8 cellular contexts compared by ENCODE assay signal in the genomic region with DNA sequence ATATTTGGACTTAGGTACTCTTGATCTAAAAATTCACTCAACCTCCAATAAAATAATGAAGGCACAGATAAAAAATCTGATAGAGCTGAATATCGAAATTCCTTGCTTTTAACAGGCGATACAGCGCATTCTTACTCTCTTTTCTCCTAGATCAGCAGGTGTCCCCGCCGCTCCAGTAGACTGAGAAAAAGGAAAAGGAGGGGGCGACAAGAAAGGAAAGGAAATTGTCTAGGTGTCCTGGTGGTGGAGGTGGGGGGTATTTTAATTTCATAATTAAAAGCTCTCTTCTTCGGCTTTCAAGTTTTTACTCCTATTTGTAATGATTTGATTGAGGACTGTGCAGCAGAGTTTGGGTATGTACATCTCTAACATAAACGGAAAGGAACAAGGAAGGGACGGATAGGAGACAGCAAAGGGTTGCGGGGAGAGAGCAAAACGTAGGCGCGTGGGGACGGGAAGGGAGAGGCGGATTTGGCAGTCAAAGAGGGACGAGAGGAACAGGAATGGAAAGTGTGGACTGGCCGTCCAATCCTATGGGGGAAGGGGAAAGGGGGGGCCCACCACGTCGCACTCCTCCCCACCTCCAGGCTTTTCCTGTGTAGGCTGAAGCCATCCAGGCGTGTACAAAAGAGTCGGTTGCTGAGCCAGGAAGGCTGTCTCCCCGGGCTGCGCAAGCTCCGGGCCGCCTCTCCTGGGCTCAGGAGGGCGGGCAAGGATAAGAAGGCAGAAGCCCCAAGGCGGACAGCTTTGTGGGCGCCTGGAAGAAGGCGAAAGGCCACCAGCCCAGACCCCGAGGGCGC. TPM values are rescaled to one million over a fixed set of nuclear protein-coding genes. Genes with fewer than 3 reads are reported as not detected.
DNase-seq lines count a peak whose midpoint lies in the region; ATAC-seq and TF ChIP-seq lines count a peak whose summit lies in the region.

No MANE protein-coding gene starts in this region.

- peak overlapping the region; percentile 95 to 99 (median 98) for H3K27ac ChIP-seq in transverse colon

- H3K9me3 ChIP-seq in transverse colon: no peaks in the 10 kb centered on the region

- TF ChIP-seq CTCF in Calu3 (IDR thresholded peaks at IDR 0.05; ENCODE audit: unreplicated experiment): no peak
- no peak for TF ChIP-seq CTCF in nephron progenitor cell (IDR thresholded peaks at IDR 0.05)
- peak in 3 of 5 experiments; percentile 13 to 40 (median 38) for TF ChIP-seq CTCF in transverse colon (IDR thresholded peaks at IDR 0.05)

- in situ Hi-C loops in transverse colon (cut with MboI; ENCODE audit: low pct_ligation_motif_present in 1 of 4, low pct_unique_long_range_greater_than_20kb in 1 of 4, low sequenced_read_pairs in 3 of 4): no loop called here

- no peaks in the 10 kb centered on the region for H3K36me3 ChIP-seq in transverse colon

- H3K4me3 Mint-ChIP-seq in Calu3 (ENCODE audit: low read depth, unreplicated experiment): peak overlapping the region; percentile 85
- peak overlapping the region; percentile 83 for H3K4me3 Mint-ChIP-seq in activated naive CD4-positive, alpha-beta T cell treated with anti-CD3 and anti-CD28 coated beads for 36 hours
- H3K4me3 Mint-ChIP-seq in nephron progenitor cell: peak overlapping the region; percentile 90

- H3K27ac Mint-ChIP-seq in Calu3 (ENCODE audit: unreplicated experiment) (peak overlapping the region; percentile 88), nephron progenitor cell (peak overlapping the region; percentile 90)
- peak overlapping the region; percentile 71 for H3K27ac Mint-ChIP-seq in activated naive CD4-positive, alpha-beta T cell treated with anti-CD3 and anti-CD28 coated beads for 36 hours

- DNase-seq in Calu3 (peak; percentile 31), NCI-H526 (lab: John Stamatoyannopoulos, UW) (peak; percentile 83 to 87), foreskin melanocyte (peak; percentile 60), nephron progenitor cell (peak; percentile 64), transverse colon (peak; percentile 77)
- DNase-seq in activated naive CD4-positive, alpha-beta T cell treated with anti-CD3 and anti-CD28 coated beads for 36 hours: peak; percentile 42

- intact Hi-C loops in Calu3 (cut with micrococcal nuclease; ENCODE audit: unreplicated experiment): no loop called here
- intact Hi-C loops in activated naive CD4-positive, alpha-beta T cell treated with anti-CD3 and anti-CD28 coated beads for 36 hours (cut with micrococcal nuclease): loop anchor here (5.0 kb wide), 1 partner anchor 283 kb away; no protein-coding TSS in a partner anchor
- intact Hi-C loops in transverse colon (cut with DNase I; ENCODE audit: low total_unique reads): no loop called here

- H3K9me3 Mint-ChIP-seq in Calu3 (ENCODE audit: low read depth, unreplicated experiment): no peaks in the 10 kb centered on the region
- H3K9me3 Mint-ChIP-seq in activated naive CD4-positive, alpha-beta T cell treated with anti-CD3 and anti-CD28 coated beads for 36 hours: no peaks in the 10 kb centered on the region
- no peaks in the 10 kb centered on the region for H3K9me3 Mint-ChIP-seq in nephron progenitor cell

- no peak for TF ChIP-seq EP300 in transverse colon (IDR thresholded peaks at IDR 0.05; ENCODE audit: low read depth)

- TSS peak; percentile 60 for BruUV-seq in Calu3 (replicated peaks; lab: Mats Ljungman, UMichigan)

- H3K27me3 Mint-ChIP-seq in Calu3 (ENCODE audit: unreplicated experiment) (no peaks in the 10 kb centered on the region), nephron progenitor cell (ENCODE audit: low read depth, poor library complexity) (peaks cover 2% of the 10 kb centered on the region)
- H3K27me3 Mint-ChIP-seq in activated naive CD4-positive, alpha-beta T cell treated with anti-CD3 and anti-CD28 coated beads for 36 hours (ENCODE audit: low read depth): peaks cover 12% of the 10 kb centered on the region

- H3K36me3 Mint-ChIP-seq in Calu3 (ENCODE audit: insufficient read depth, unreplicated experiment): peaks cover 24% of the 10 kb centered on the region
- peaks cover 2% of the 10 kb centered on the region for H3K36me3 Mint-ChIP-seq in activated naive CD4-positive, alpha-beta T cell treated with anti-CD3 and anti-CD28 coated beads for 36 hours (ENCODE audit: low read depth)
- no peaks in the 10 kb centered on the region for H3K36me3 Mint-ChIP-seq in nephron progenitor cell (ENCODE audit: low read depth)

- ATAC-seq in GM19397 (IDR thresholded peaks at IDR 0.05; ENCODE audit: unreplicated experiment): peak; percentile 23
- peak; percentile 12 for ATAC-seq in HG03469 (IDR thresholded peaks at IDR 0.05; ENCODE audit: unreplicated experiment)

- CTCF ChIA-PET in Calu3 (lab: Charles Lee): interaction anchor here (0.7 kb wide), 1 partner anchor 1836 kb away, joined by 6 read pairs; no protein-coding TSS in a partner anchor
- CTCF ChIA-PET in activated naive CD4-positive, alpha-beta T cell treated with anti-CD3 and anti-CD28 coated beads for 36 hours (lab: Charles Lee): interaction anchor here (0.5 to 1.6 kb wide), 4 partner anchors 18 to 522 kb away, joined by 3 to 10 read pairs (median 4); no protein-coding TSS in a partner anchor

- 3 to 5% methylated on average over 27 to 29 of the region's 31 CpGs for WGBS in transverse colon (ENCODE audit: low coverage in 1 of 2), 2 donors

- H3K4me3 ChIP-seq in transverse colon: peak overlapping the region; percentile 65 to 83 (median 69)

- H3K4me1 Mint-ChIP-seq in Calu3 (ENCODE audit: low read depth, unreplicated experiment): no peaks in the 10 kb centered on the region
- peaks cover 15% of the 10 kb centered on the region for H3K4me1 Mint-ChIP-seq in activated naive CD4-positive, alpha-beta T cell treated with anti-CD3 and anti-CD28 coated beads for 36 hours (ENCODE audit: low read depth)
- peaks cover 42% of the 10 kb centered on the region for H3K4me1 Mint-ChIP-seq in nephron progenitor cell

- H3K27me3 ChIP-seq in transverse colon: no peaks in the 10 kb centered on the region

- peak; percentile 93 for TF ChIP-seq POLR2A in transverse colon (IDR thresholded peaks at IDR 0.05)

- peaks cover 4 to 31% (median 10%) of the 10 kb centered on the region in 4 donors for H3K4me1 ChIP-seq in transverse colon

RNA-seq across cellular contexts. Expression of a gene that starts 0.9 kb away (rescaled TPM):
- total RNA-seq in Calu3 (2022) (2.7 and 3.1 TPM in 2 replicates), transverse colon (10 to 100 TPM in 1 of 4 donors, 1 to 10 TPM in 3; 6.8 to 10.3 (median 8.1) TPM)
- total RNA-seq in activated naive CD4-positive, alpha-beta T cell treated with anti-CD3 and anti-CD28 coated beads for 36 hours: 1 to 10 TPM; 2.3 to 3.1 TPM

Comparison
In these comparisons a context has a peak if more than half of its experiments do, and no peak if none do; other contexts are left out.
1. Peak in every context shown above with its lines: DNase-seq, ATAC-seq, H3K4me3 ChIP-seq and H3K27ac ChIP-seq.
2. DNase-seq: peak in every context shown above with its lines; median percentile 85 in NCI-H526; 77 in transverse colon; 64 in nephron progenitor cell; 60 in foreskin melanocyte; 42 in activated naive CD4-positive, alpha-beta T cell treated with anti-CD3 and anti-CD28 coated beads for 36 hours; 31 in Calu3.
3. CTCF ChIP-seq: peak in transverse colon (3 of 5); none in Calu3 (single experiment) and nephron progenitor cell (single experiment).